9 cellular contexts compared by ENCODE assay signal in genomic region chr9:131677051-131677444, GRCh38.
DNase-seq lines count a peak whose midpoint lies in the region; ATAC-seq, FAIRE-seq and TF ChIP-seq lines count a peak whose summit lies in the region.
"Had no signal": no experiment of that assay in that cellular context is flagged by ENCODE, and none has a peak within 500 bp of the region (broad histone marks: within the 10 kb centered on the region; RNA-seq: fewer than 3 reads in every experiment).

No MANE protein-coding gene starts in this region.

- no peaks in the 10 kb centered on the region for H3K9me3 Mint-ChIP-seq in memory B cell

- BruUV-seq in GM12878 (replicated peaks; lab: Mats Ljungman, UMichigan): no TSS peak

- TF ChIP-seq CTCF in cardiac muscle cell (IDR thresholded peaks at IDR 0.05; ENCODE audit: low read depth, low read length): no peak
- TF ChIP-seq CTCF in GM12878 (IDR thresholded peaks at IDR 0.05 in 2 of 3, conservative IDR thresholded peaks at IDR 0.05 in 1 of 3; ENCODE audit: control insufficient read depth in 2 of 3, extremely low read depth in 1 of 3, insufficient read depth in 1 of 3, low read depth in 3 of 3, low read length in 3 of 3): no peak
- TF ChIP-seq CTCF in upper lobe of left lung (IDR thresholded peaks at IDR 0.05): no peak

- POLR2A ChIA-PET in GM12878 (lab: Charles Lee): interaction anchor here (0.6 to 12.1 kb wide), 11 partner anchors 8 to 280 kb away, joined by 3 to 271 read pairs (median 26); partner anchors contain the start of gene RAPGEF1

- peaks cover 10% of the 10 kb centered on the region for H3K36me3 Mint-ChIP-seq in memory B cell

- H3K27ac Mint-ChIP-seq in memory B cell: peak overlapping the region; percentile 97

- no peaks in the 10 kb centered on the region for H3K27me3 Mint-ChIP-seq in memory B cell

- peak in 1 of 2 donors; percentile 44 for DNase-seq in cardiac muscle cell (ENCODE audit: low read depth in 1 of 2, low spot score in 1 of 2)
- DNase-seq in left ventricle myocardium superior: no peak
- DNase-seq in GM12878 (ENCODE audit: low read depth, low spot score): no peak
- DNase-seq in memory B cell (ENCODE audit: low spot score in 2 of 2): no peak
- no peak for DNase-seq in upper lobe of left lung
- DNase-seq in NAMALWA (ENCODE audit: low spot score): no peak
- DNase-seq in NCI-H1694 (lab: John Stamatoyannopoulos, UW): no peak
- DNase-seq: NCI-H2029 had no signal

- peak overlapping the region; percentile 75 for H3K9ac ChIP-seq in GM12878 (ENCODE audit: control insufficient read depth, insufficient read depth, low read length)

- SMC1A ChIA-PET in GM12878 (lab: Charles Lee; ENCODE audit: uncharacterized antibody, unreplicated experiment): interaction anchor here (1.3 to 21.1 kb wide), 14 partner anchors 9 to 55 kb away, joined by 5 to 535 read pairs (median 35); partner anchors contain the start of gene RAPGEF1

- H3K4me2 ChIP-seq in GM12878 (ENCODE audit: control insufficient read depth, insufficient read depth): peak overlapping the region; percentile 96

- H3K4me1 ChIP-seq in cardiac muscle cell (ENCODE audit: low read depth): peaks cover 38% of the 10 kb centered on the region
- peaks cover 58% of the 10 kb centered on the region for H3K4me1 ChIP-seq in GM12878 (ENCODE audit: control insufficient read depth, insufficient read depth, low read length)
- H3K4me1 ChIP-seq in upper lobe of left lung: peaks cover 60 to 89% (median 75%) of the 10 kb centered on the region in 4 donors

- no peaks in the 10 kb centered on the region for H3K27me3 ChIP-seq in cardiac muscle cell
- no peaks in the 10 kb centered on the region for H3K27me3 ChIP-seq in GM12878 (replicated peaks in 1 of 2; ENCODE audit: control insufficient read depth in 2 of 2, insufficient read depth in 2 of 2, low read length in 1 of 2)
- no peaks in the 10 kb centered on the region for H3K27me3 ChIP-seq in upper lobe of left lung

- FAIRE-seq in GM12878 (lab: Jason Lieb, UNC): no peak

- no peak overlapping the region for H2AFZ ChIP-seq in GM12878 (ENCODE audit: control insufficient read depth, low read depth, low read length)

- no peak for TF ChIP-seq RAD21 in GM12878 (IDR thresholded peaks at IDR 0.05; ENCODE audit: insufficient read depth, low read depth, low read length)

- CTCF ChIA-PET in GM12878 (lab: Yijun Ruan, JAX): interaction anchor here (0.8 to 11.6 kb wide), 15 partner anchors 8 to 202 kb away, joined by 3 to 197 read pairs (median 8); partner anchors contain the start of gene RAPGEF1

- intact Hi-C loops in left ventricle myocardium superior (cut with micrococcal nuclease) (loop anchor here (10.0 kb wide), 1 partner anchor 58 kb away; no protein-coding TSS in a partner anchor), GM12878 (cut with micrococcal nuclease; ENCODE audit: unreplicated experiment) (loop anchor here (2.0 kb wide), 1 partner anchor 52 kb away; no protein-coding TSS in a partner anchor)

- in situ Hi-C loops in GM12878 (cut with MboI): no loop called here

- no peaks in the 10 kb centered on the region for H3K36me3 ChIP-seq in cardiac muscle cell
- H3K36me3 ChIP-seq in GM12878 (ENCODE audit: control insufficient read depth in 2 of 2, insufficient read depth in 2 of 2, low read length in 1 of 2): peaks cover 0 to 5% of the 10 kb centered on the region in 2 experiments; a peak in 2 of 4 replicates
- no peaks in the 10 kb centered on the region for H3K36me3 ChIP-seq in upper lobe of left lung

- peak overlapping the region; percentile 92 for H3K27ac ChIP-seq in cardiac muscle cell
- peak overlapping the region; percentile 87 for H3K27ac ChIP-seq in GM12878 (ENCODE audit: control insufficient read depth, insufficient read depth)
- H3K27ac ChIP-seq in upper lobe of left lung: peak overlapping the region; percentile 78 to 88 (median 84)

- H3K79me2 ChIP-seq in GM12878 (ENCODE audit: control insufficient read depth, insufficient read depth, low read length): peaks cover 91% of the 10 kb centered on the region

- RAD21 ChIA-PET in GM12878 (lab: Charles Lee; ENCODE audit: unreplicated experiment): interaction anchor here (2.3 to 11.0 kb wide), 13 partner anchors 9 to 86 kb away, joined by 8 to 408 read pairs (median 30); partner anchors contain the start of gene RAPGEF1

- H3K4me3 ChIP-seq in cardiac muscle cell: no peak overlapping the region
- peak overlapping the region; percentile 63; the same call in 1 of the 2 replicates for H3K4me3 ChIP-seq in GM12878
- no peak overlapping the region for H3K4me3 ChIP-seq in upper lobe of left lung

- H4K20me1 ChIP-seq in GM12878 (ENCODE audit: control insufficient read depth, insufficient read depth): no peaks in the 10 kb centered on the region

- TF ChIP-seq POLR2A in GM12878 (IDR thresholded peaks at IDR 0.05; ENCODE audit: low read depth, low read length) (no peak), upper lobe of left lung (IDR thresholded peaks at IDR 0.05) (no peak)

- H3K4me3 Mint-ChIP-seq in memory B cell: peak overlapping the region; percentile 99

- no peak for TF ChIP-seq EP300 in GM12878 (IDR thresholded peaks at IDR 0.05; ENCODE audit: borderline replicate concordance in 1 of 2, control insufficient read depth in 1 of 2, low read depth in 2 of 2, low read length in 2 of 2)
- no peak for TF ChIP-seq EP300 in upper lobe of left lung (IDR thresholded peaks at IDR 0.05)

- H3K4me1 Mint-ChIP-seq in memory B cell: peaks cover 83% of the 10 kb centered on the region

- ATAC-seq in left ventricle myocardium superior (no peak), GM12878 (no peak; the same call in 2 of the 3 replicates), memory B cell (ENCODE audit: low read depth) (no peak), upper lobe of left lung (ENCODE audit: low FRiP score in 2 of 2) (no peak), HG03095 (IDR thresholded peaks at IDR 0.05; ENCODE audit: unreplicated experiment) (no peak)

- WGBS in GM12878 (ENCODE audit: insufficient coverage, insufficient replicate concordance, low lambda C conversion rate, missing lambda C conversion rate): 2% methylated on average over 4 of the region's 4 CpGs
- 30 to 54% methylated on average over 4 of the region's 4 CpGs for WGBS in upper lobe of left lung, 2 donors

- no peaks in the 10 kb centered on the region for H3K9me3 ChIP-seq in cardiac muscle cell (ENCODE audit: low read depth)
- no peaks in the 10 kb centered on the region for H3K9me3 ChIP-seq in GM12878 (replicated peaks; ENCODE audit: control insufficient read depth, insufficient read depth, low read length)
- H3K9me3 ChIP-seq in upper lobe of left lung: no peaks in the 10 kb centered on the region

TF ChIP-seq in GM12878, 131 proteins besides CTCF, POLR2A, EP300 and RAD21:
- 0 out of 2 replicates have a peak, but pooled peaks have one; percentile 38 for TF ChIP-seq RBBP5 (conservative IDR thresholded peaks at IDR 0.05)
- TF ChIP-seq NFYA (IDR thresholded peaks at IDR 0.05; ENCODE audit: borderline replicate concordance, low read depth, low read length): no peak
- TF ChIP-seq POLR2AphosphoS2 (IDR thresholded peaks at IDR 0.05; ENCODE audit: low read depth, low read length): 0 out of 2 replicates have a peak, but pooled peaks have one; percentile 17
